In genomic region chr14:50688875-50689274, GRCh38 we compare ENCODE assay signal across 18 cellular contexts.
"Had no signal": no experiment of that assay in that cellular context is flagged by ENCODE, and none has a peak within 500 bp of the region (broad histone marks: within the 10 kb centered on the region; RNA-seq: fewer than 3 reads in every experiment).

No MANE protein-coding gene starts in this region.

- ATAC-seq: effector memory CD8-positive, alpha-beta T cell; gastrocnemius medialis; left ventricle myocardium superior; T-helper 17 cell had no signal

- H3K27me3 ChIP-seq: gastrocnemius medialis, right atrium auricular region, transverse colon had no signal

- FAIRE-seq: islet of Langerhans, TTC549 had no signal

- H3K4me3 ChIP-seq: gastrocnemius medialis, right atrium auricular region, transverse colon had no signal

- H3K36me3 ChIP-seq: gastrocnemius medialis, right atrium auricular region, transverse colon had no signal

- DNase-seq: activated CD4-positive, alpha-beta T cell treated with anti-CD3 and anti-CD28 coated beads, Interleukin-2, amount 10 ng/mL, durations not matched to agents 7 days and 5 days; activated CD4-positive, CD25-positive, alpha-beta regulatory T cell; activated CD8-positive, alpha-beta memory T cell treated with anti-CD3 and anti-CD28 coated beads for 24 hours; activated naive CD8-positive, alpha-beta T cell treated with anti-CD3 and anti-CD28 coated beads, Interleukin-2, amount 10 ng/mL, durations not matched to agents 7 days and 5 days; effector memory CD8-positive, alpha-beta T cell; gastrocnemius medialis; left ventricle myocardium superior; mesenchymal stem cell; occipital lobe; stimulated activated CD4-positive, alpha-beta T cell treated with anti-CD3 and anti-CD28 coated beads, Interleukin-15, amount 100 ng/mL, for 24 hours; stimulated activated CD4-positive, alpha-beta T cell treated with anti-CD3 and anti-CD28 coated beads, Interleukin-4, amount 100 ng/mL, for 1 hour; stimulated activated naive CD4-positive, alpha-beta T cell; T-helper 17 cell; transverse colon had no signal

- H3K9me3 ChIP-seq: gastrocnemius medialis had no signal

- H3K27ac ChIP-seq: epithelial cell of prostate, gastrocnemius medialis, right atrium auricular region, transverse colon had no signal

- H3K4me1 ChIP-seq: gastrocnemius medialis, right atrium auricular region, transverse colon had no signal
